In the genomic region with DNA sequence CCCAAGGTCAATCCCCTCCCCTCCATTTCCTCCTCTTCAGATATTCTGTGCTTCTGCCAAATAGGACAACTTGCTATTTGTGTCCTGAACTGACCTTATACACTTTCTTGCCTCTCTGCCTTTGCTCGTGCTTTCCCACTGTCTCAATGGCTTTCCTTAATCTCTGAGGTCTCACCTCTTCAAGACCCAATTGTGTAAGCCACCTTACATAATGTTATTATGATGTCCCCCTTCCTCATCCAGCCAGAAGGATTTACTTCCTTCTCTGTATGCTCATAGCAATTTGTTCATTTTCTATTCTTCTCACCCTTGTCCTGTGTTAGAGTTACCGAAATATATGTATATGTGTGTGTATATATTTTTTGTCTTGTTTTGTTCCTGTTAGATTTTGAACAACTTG, we compare ENCODE assay signal across 18 cellular contexts.
"Had no signal": no experiment of that assay in that cellular context is flagged by ENCODE, and none has a peak within 500 bp of the region (broad histone marks: within the 10 kb centered on the region; RNA-seq: fewer than 3 reads in every experiment).

No MANE protein-coding gene starts in this region.

- H3K27ac ChIP-seq: ascending aorta, brain microvascular endothelial cell, testis, uterus, WERI-Rb-1 had no signal

- H3K9me3 ChIP-seq: ascending aorta, left lung, testis, uterus had no signal

- H3K4me3 ChIP-seq: ascending aorta, left lung, testis, uterus had no signal

- H3K4me1 ChIP-seq: ascending aorta, testis, uterus had no signal

- H3K27me3 ChIP-seq: ascending aorta, brain microvascular endothelial cell, left lung, testis, uterus had no signal

- H3K36me3 ChIP-seq: ascending aorta, brain microvascular endothelial cell, left lung, uterus, WERI-Rb-1 had no signal

- DNase-seq: activated CD4-positive, alpha-beta T cell treated with anti-CD3 and anti-CD28 coated beads for 1 hour; activated CD4-positive, alpha-beta T cell treated with anti-CD3 and anti-CD28 coated beads, Interleukin-2, amount 50 U/mL, for 1 hour; activated CD8-positive, alpha-beta T cell treated with anti-CD3 and anti-CD28 coated beads, Interleukin-2, amount 10 ng/mL, durations not matched to agents 7 days and 5 days; brain microvascular endothelial cell; caudate nucleus; dermis blood vessel endothelial cell; effector memory CD4-positive, alpha-beta T cell; foreskin melanocyte; immature natural killer cell; left lung; naive thymus-derived CD4-positive, alpha-beta T cell; small intestine; stimulated activated CD4-positive, alpha-beta T cell treated with anti-CD3 and anti-CD28 coated beads, Interleukin-15, amount 100 ng/mL, for 24 hours; testis; trophoblast cell; uterus; WERI-Rb-1 had no signal
